ENCODE assay signal across 2 cellular contexts in genomic region chr22:46352691-46353386, GRCh38.
TF ChIP-seq lines count a peak whose summit lies in the region.

No MANE protein-coding gene starts in this region.

TF ChIP-seq in HEK293, 187 proteins besides CTCF, POLR2A, EP300 and RAD21 (continued from another document and continues in another):
- TF ChIP-seq ZNF692 (tag by site-specific recombination; IDR thresholded peaks at IDR 0.05) (peak; percentile 57; the same call in 1 of the 2 replicates), ZNF169 (tag by site-specific recombination; IDR thresholded peaks at IDR 0.05) (no peak), ZXDB (tag by site-specific recombination; IDR thresholded peaks at IDR 0.05) (0 out of 2 replicates have a peak, but pooled peaks have one; percentile 19), SCRT1 (tag by site-specific recombination; IDR thresholded peaks at IDR 0.05; ENCODE audit: borderline replicate concordance) (no peak), ZNF670 (tag by site-specific recombination; IDR thresholded peaks at IDR 0.05; ENCODE audit: low read depth) (no peak), ZNF623 (tag by site-specific recombination; IDR thresholded peaks at IDR 0.05) (peak; percentile 8; the same call in 1 of the 2 replicates), KLF10 (tag by site-specific recombination; IDR thresholded peaks at IDR 0.05) (no peak), ZEB2 (tag by site-specific recombination; IDR thresholded peaks at IDR 0.05) (no peak), GLIS2 (tag by site-specific recombination; IDR thresholded peaks at IDR 0.05) (peak; percentile 68), KLF8 (tag by site-specific recombination; IDR thresholded peaks at IDR 0.05) (peak; percentile 29; the same call in 1 of the 2 replicates), ZBTB26 (tag by site-specific recombination; optimal IDR thresholded peaks at IDR 0.05) (no peak), PATZ1 (tag by site-specific recombination; IDR thresholded peaks at IDR 0.05) (peak; percentile 65), ZNF664 (tag by site-specific recombination; IDR thresholded peaks at IDR 0.05) (no peak), SETDB1 (IDR thresholded peaks at IDR 0.05; ENCODE audit: insufficient read length, low read length) (no peak), ZNF426 (tag by site-specific recombination; IDR thresholded peaks at IDR 0.05) (no peak), ZNF335 (tag by site-specific recombination; conservative IDR thresholded peaks at IDR 0.05) (0 out of 2 replicates have a peak, but pooled peaks have one; percentile 30), ZNF354C (tag by site-specific recombination; IDR thresholded peaks at IDR 0.05; ENCODE audit: borderline replicate concordance, low read depth) (no peak), GLIS1 (tag by site-specific recombination; IDR thresholded peaks at IDR 0.05) (peak; percentile 96), PBX3 (CRISPR knock-in tag; IDR thresholded peaks at IDR 0.05) (no peak), SP7 (tag by site-specific recombination; IDR thresholded peaks at IDR 0.05) (0 out of 2 replicates have a peak, but pooled peaks have one; percentile 31), OSR2 (tag by site-specific recombination; IDR thresholded peaks at IDR 0.05) (peak; percentile 83)

TF ChIP-seq in WTC11, 78 proteins besides CTCF, POLR2A, EP300 and RAD21 (continued from another document):
- TF ChIP-seq ZNF281 (CRISPR knock-in tag; IDR thresholded peaks at IDR 0.05) (no peak), ATF3 (CRISPR knock-in tag; conservative IDR thresholded peaks at IDR 0.05) (no peak)
